Comparison of ENCODE assay signal across 13 cellular contexts in the genomic region with DNA sequence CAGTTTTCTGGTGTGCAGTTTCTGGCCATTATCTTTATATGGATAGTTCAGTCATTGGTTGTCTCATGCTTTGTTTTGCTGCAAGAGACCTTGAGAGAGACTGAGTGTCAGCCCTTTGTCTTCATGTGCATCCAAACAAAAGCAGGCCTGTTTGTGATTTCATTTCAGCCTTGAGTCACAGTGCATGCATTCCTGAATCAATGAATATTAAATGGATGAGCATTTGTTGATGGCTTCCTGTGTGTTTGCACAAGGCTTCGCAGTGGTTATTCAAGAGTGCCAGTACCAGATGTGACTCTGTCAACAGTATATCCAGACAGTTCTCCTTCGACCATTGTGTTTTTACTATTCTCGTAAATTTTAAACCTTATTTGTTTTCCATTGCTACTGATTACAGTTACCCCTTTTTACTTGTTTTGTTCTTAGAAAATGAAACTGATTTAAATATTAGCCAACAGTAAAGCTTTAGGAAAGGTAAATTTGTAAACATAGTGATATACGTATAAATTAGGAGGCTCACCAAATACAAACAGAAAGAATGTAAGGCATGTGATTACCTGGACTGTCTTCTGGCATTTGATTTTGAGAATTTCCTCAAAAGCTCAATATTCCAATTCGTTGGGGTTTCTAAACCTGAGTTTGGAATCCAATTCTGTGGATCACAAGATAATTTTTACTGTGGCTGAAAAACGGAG.
DNase-seq lines count a peak whose midpoint lies in the region; ATAC-seq and TF ChIP-seq lines count a peak whose summit lies in the region.
"Had no signal": no experiment of that assay in that cellular context is flagged by ENCODE, and none has a peak within 500 bp of the region (broad histone marks: within the 10 kb centered on the region; RNA-seq: fewer than 3 reads in every experiment).

No MANE protein-coding gene starts in this region.

- no peaks in the 10 kb centered on the region for H3K79me2 ChIP-seq in SK-N-SH (ENCODE audit: insufficient read depth)

- in situ Hi-C loops in SK-MEL-5 (cut with HindIII; ENCODE audit: low pct_unique_long_range_greater_than_20kb, low sequenced_read_pairs): no loop called here

- no peak for TF ChIP-seq EP300 in SK-N-SH (IDR thresholded peaks at IDR 0.05; ENCODE audit: borderline replicate concordance in 1 of 2, low read depth in 1 of 2, low read length in 1 of 2)

- no peaks in the 10 kb centered on the region for H3F3A ChIP-seq in SK-N-SH (replicated peaks; ENCODE audit: insufficient read depth)

- H3K9ac ChIP-seq in SK-N-SH: no peak overlapping the region
- peak overlapping the region; percentile 44 for H3K9ac ChIP-seq in iPS-18a (ENCODE audit: low read length)

- H3K4me3 ChIP-seq in SK-N-SH (ENCODE audit: low read depth in 2 of 2, low read length in 1 of 2) (no peak overlapping the region), iPS-18a (ENCODE audit: low read length) (peak overlapping the region; percentile 14)
- H3K4me3 ChIP-seq: breast epithelium, transverse colon had no signal

- H4K20me1 ChIP-seq in SK-N-SH (ENCODE audit: insufficient read depth): no peaks in the 10 kb centered on the region

- no peak overlapping the region for H3K4me2 ChIP-seq in SK-N-SH

- no peaks in the 10 kb centered on the region; the same call in 1 of the 2 replicates for H3K9me2 ChIP-seq in SK-N-SH

- H3K9me3 ChIP-seq in SK-N-SH (no peaks in the 10 kb centered on the region), iPS-18a (ENCODE audit: control insufficient read depth, low read depth, low read length) (no peaks in the 10 kb centered on the region)
- H3K9me3 ChIP-seq: breast epithelium, transverse colon had no signal

- TF ChIP-seq RAD21 in SK-N-SH (IDR thresholded peaks at IDR 0.05; ENCODE audit: low read length): no peak

- H3K36me3 ChIP-seq in SK-N-SH (replicated peaks in 1 of 2; ENCODE audit: control insufficient read depth in 1 of 2, insufficient read depth in 2 of 2, low read length in 1 of 2): no peaks in the 10 kb centered on the region
- no peaks in the 10 kb centered on the region for H3K36me3 ChIP-seq in iPS-18a (ENCODE audit: control insufficient read depth, low read depth, low read length)
- H3K36me3 ChIP-seq: breast epithelium, transverse colon had no signal

- no peak overlapping the region for H2AFZ ChIP-seq in SK-N-SH (ENCODE audit: low read depth)

- H3K27ac ChIP-seq in SK-N-SH (ENCODE audit: low read depth in 2 of 2, low read length in 1 of 2) (no peak overlapping the region), iPS-18a (ENCODE audit: low read length) (peak overlapping the region; percentile 58)
- H3K27ac ChIP-seq: breast epithelium, transverse colon had no signal

- POLR2A ChIA-PET in SK-N-SH (lab: Yijun Ruan, JAX): no interaction called here

- TF ChIP-seq CTCF in SK-N-SH (IDR thresholded peaks at IDR 0.05): no peak

- CTCF ChIA-PET in SK-N-SH (lab: Yijun Ruan, JAX): interaction anchor here (1.0 kb wide), 1 partner anchor 65 kb away, joined by 3 read pairs; no protein-coding TSS in a partner anchor

- no peaks in the 10 kb centered on the region for H3K27me3 ChIP-seq in SK-N-SH (ENCODE audit: insufficient read depth)
- no peaks in the 10 kb centered on the region for H3K27me3 ChIP-seq in iPS-18a (ENCODE audit: control insufficient read depth, insufficient read depth, low read length)
- H3K27me3 ChIP-seq: breast epithelium, transverse colon had no signal

- no peak for ATAC-seq in SK-N-SH treated with all-trans-retinoic acid at 6 μM for 48 hours
- ATAC-seq in HG03196 (IDR thresholded peaks at IDR 0.05; ENCODE audit: unreplicated experiment): no peak
- ATAC-seq in GM19395 (IDR thresholded peaks at IDR 0.05; ENCODE audit: unreplicated experiment): no peak
- ATAC-seq: naive thymus-derived CD4-positive, alpha-beta T cell had no signal

- DNase-seq in SK-N-SH (no peak), SK-MEL-5 (ENCODE audit: low read depth, low spot score) (peak; percentile 68), OCI-M2 (lab: John Stamatoyannopoulos, UW; ENCODE audit: unreplicated experiment) (no peak)
- no peak for DNase-seq in activated effector memory CD4-positive, alpha-beta T cell treated with Interleukin-2 at 50 U/mL for 16 hours
- DNase-seq: ACHN; activated CD4-positive, alpha-beta T cell treated with anti-CD3 and anti-CD28 coated beads, Interleukin-2, amount 50 U/mL, for 1 hour; naive thymus-derived CD4-positive, alpha-beta T cell; transverse colon had no signal

- WGBS in SK-N-SH (ENCODE audit: low lambda C conversion rate): 35% methylated on average over 6 of the region's 6 CpGs

- H3K4me1 ChIP-seq in SK-N-SH (ENCODE audit: control insufficient read depth in 1 of 2, insufficient read depth in 2 of 2, low read depth in 1 of 2, low read length in 1 of 2) (peaks cover 0 to 3% of the 10 kb centered on the region in 2 experiments; a peak in 1 of 4 replicates), iPS-18a (ENCODE audit: control insufficient read depth, low read depth, low read length) (peaks cover 38% of the 10 kb centered on the region)
- H3K4me1 ChIP-seq: breast epithelium, transverse colon had no signal

TF ChIP-seq in SK-N-SH treated with all-trans-retinoic acid at 6 μM for 48 hours, 23 proteins besides CTCF, POLR2A, EP300 and RAD21 (continues in another document):
- TF ChIP-seq ESRRG (CRISPR knock-in tag; IDR thresholded peaks at IDR 0.05) (no peak), TOX (CRISPR knock-in tag; IDR thresholded peaks at IDR 0.05; ENCODE audit: borderline replicate concordance) (no peak), CSDC2 (CRISPR knock-in tag; IDR thresholded peaks at IDR 0.05) (no peak), ZFP3 (CRISPR knock-in tag; IDR thresholded peaks at IDR 0.05) (no peak), GLIS3 (CRISPR knock-in tag; IDR thresholded peaks at IDR 0.05) (no peak)
- TF ChIP-seq, protein P1, sequence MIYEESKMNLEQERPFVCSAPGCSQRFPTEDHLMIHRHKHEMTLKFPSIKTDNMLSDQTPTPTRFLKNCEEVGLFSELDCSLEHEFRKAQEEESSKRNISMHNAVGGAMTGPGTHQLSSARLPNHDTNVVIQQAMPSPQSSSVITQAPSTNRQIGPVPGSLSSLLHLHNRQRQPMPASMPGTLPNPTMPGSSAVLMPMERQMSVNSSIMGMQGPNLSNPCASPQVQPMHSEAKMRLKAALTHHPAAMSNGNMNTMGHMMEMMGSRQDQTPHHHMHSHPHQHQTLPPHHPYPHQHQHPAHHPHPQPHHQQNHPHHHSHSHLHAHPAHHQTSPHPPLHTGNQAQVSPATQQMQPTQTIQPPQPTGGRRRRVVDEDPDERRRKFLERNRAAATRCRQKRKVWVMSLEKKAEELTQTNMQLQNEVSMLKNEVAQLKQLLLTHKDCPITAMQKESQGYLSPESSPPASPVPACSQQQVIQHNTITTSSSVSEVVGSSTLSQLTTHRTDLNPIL (CRISPR knock-in tag; IDR thresholded peaks at IDR 0.05; ENCODE audit: low read depth): no peak
- TF ChIP-seq, protein P2, sequence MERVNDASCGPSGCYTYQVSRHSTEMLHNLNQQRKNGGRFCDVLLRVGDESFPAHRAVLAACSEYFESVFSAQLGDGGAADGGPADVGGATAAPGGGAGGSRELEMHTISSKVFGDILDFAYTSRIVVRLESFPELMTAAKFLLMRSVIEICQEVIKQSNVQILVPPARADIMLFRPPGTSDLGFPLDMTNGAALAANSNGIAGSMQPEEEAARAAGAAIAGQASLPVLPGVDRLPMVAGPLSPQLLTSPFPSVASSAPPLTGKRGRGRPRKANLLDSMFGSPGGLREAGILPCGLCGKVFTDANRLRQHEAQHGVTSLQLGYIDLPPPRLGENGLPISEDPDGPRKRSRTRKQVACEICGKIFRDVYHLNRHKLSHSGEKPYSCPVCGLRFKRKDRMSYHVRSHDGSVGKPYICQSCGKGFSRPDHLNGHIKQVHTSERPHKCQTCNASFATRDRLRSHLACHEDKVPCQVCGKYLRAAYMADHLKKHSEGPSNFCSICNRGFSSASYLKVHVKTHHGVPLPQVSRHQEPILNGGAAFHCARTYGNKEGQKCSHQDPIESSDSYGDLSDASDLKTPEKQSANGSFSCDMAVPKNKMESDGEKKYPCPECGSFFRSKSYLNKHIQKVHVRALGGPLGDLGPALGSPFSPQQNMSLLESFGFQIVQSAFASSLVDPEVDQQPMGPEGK (CRISPR knock-in tag; IDR thresholded peaks at IDR 0.05; ENCODE audit: borderline replicate concordance): no peak

TF ChIP-seq in SK-N-SH, 30 proteins besides CTCF, POLR2A, EP300 and RAD21 (continues in another document):
- TF ChIP-seq, protein P3, sequence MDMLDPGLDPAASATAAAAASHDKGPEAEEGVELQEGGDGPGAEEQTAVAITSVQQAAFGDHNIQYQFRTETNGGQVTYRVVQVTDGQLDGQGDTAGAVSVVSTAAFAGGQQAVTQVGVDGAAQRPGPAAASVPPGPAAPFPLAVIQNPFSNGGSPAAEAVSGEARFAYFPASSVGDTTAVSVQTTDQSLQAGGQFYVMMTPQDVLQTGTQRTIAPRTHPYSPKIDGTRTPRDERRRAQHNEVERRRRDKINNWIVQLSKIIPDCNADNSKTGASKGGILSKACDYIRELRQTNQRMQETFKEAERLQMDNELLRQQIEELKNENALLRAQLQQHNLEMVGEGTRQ (IDR thresholded peaks at IDR 0.05; ENCODE audit: borderline replicate concordance, low read depth, low read length): no peak
- no peak for TF ChIP-seq NFIC (IDR thresholded peaks at IDR 0.05; ENCODE audit: borderline replicate concordance)
- TF ChIP-seq CHD2 (IDR thresholded peaks at IDR 0.05; ENCODE audit: low read length, partially characterized antibody): no peak
- TF ChIP-seq, protein P4, sequence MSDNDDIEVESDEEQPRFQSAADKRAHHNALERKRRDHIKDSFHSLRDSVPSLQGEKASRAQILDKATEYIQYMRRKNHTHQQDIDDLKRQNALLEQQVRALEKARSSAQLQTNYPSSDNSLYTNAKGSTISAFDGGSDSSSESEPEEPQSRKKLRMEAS (IDR thresholded peaks at IDR 0.05; ENCODE audit: low read depth): no peak
- no peak for TF ChIP-seq FOSL2 (IDR thresholded peaks at IDR 0.05; ENCODE audit: borderline replicate concordance, low read depth)
- TF ChIP-seq ELF1 (IDR thresholded peaks at IDR 0.05): no peak
- no peak for TF ChIP-seq TEAD4 (IDR thresholded peaks at IDR 0.05; ENCODE audit: borderline replicate concordance, insufficient read depth)
- TF ChIP-seq EZH2phosphoT487 (IDR thresholded peaks at IDR 0.05; ENCODE audit: borderline replicate concordance, low read depth): no peak
- no peak for TF ChIP-seq POLR2AphosphoS5 (IDR thresholded peaks at IDR 0.05; ENCODE audit: low read depth, low read length)
- TF ChIP-seq FOXJ3 (CRISPR knock-in tag; IDR thresholded peaks at IDR 0.05): no peak
- TF ChIP-seq, protein P5, sequence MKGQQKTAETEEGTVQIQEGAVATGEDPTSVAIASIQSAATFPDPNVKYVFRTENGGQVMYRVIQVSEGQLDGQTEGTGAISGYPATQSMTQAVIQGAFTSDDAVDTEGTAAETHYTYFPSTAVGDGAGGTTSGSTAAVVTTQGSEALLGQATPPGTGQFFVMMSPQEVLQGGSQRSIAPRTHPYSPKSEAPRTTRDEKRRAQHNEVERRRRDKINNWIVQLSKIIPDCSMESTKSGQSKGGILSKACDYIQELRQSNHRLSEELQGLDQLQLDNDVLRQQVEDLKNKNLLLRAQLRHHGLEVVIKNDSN (IDR thresholded peaks at IDR 0.05; ENCODE audit: borderline replicate concordance, low read depth): no peak
- no peak for TF ChIP-seq GATA2 (CRISPR knock-in tag; IDR thresholded peaks at IDR 0.05)
- no peak for TF ChIP-seq RFX5 (IDR thresholded peaks at IDR 0.05; ENCODE audit: low read length)
